Comparison of ENCODE assay signal across 7 cellular contexts in the genomic region with DNA sequence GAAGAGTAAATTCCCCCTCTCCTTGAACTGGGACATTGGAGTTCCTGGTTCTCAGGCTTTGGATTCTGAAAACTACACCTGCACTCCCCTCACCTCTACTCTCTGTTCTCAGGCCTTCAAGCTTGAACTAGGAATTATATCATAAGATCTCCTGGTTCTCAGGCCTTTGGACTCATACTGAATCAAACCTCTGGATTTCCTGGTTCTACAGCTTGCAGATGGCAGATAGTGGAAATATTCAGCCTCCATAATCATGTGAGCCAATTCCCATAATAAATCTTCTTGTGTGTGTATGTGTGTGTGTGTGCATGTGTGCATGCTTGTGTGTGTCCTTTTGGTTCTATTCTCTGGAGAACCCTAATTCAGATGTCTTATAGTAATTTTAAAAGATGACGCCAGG.
"Had no signal": no experiment of that assay in that cellular context is flagged by ENCODE, and none has a peak within 500 bp of the region (broad histone marks: within the 10 kb centered on the region; RNA-seq: fewer than 3 reads in every experiment).

No MANE protein-coding gene starts in this region.

- H3K4me3 Mint-ChIP-seq: IgD-negative memory B cell had no signal

- H3K27ac ChIP-seq: HL-60 had no signal

- H3K27ac Mint-ChIP-seq: IgD-negative memory B cell had no signal

- H3K4me3 ChIP-seq: K562 had no signal

- DNase-seq: IMR-90, KBM-7, KG1 had no signal

- FAIRE-seq: HepG2, K562 had no signal

- ATAC-seq: K562 had no signal

- H3K27me3 Mint-ChIP-seq: IgD-negative memory B cell had no signal
